Comparison of ENCODE assay signal across 9 cellular contexts in the genomic region with DNA sequence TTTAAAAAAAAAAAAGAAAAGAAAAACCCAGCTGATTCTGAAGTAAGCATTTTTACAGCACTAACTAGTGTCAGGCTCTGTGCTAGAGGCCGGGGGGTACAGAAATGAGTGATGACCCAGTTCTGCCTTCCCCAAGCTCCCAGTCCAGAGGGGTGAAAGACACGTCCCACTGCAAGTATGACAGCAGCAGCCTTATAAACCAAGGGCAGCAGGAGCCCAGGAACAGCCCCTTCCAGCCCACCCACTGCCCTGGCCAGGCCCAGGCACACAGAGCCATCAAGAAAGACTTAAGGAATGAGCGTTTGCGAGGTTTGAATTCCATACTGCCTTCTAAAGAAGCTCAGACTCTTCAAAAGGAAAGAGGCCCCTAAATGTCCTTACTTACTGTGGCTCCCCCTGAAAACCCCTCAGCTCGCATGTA. TPM values are rescaled to one million over a fixed set of nuclear protein-coding genes. Genes with fewer than 3 reads are reported as not detected.
A peak's percentile ranks its signal among the peaks of the same experiment; 100 is the strongest.
DNase-seq lines count a peak whose midpoint lies in the region; ATAC-seq and TF ChIP-seq lines count a peak whose summit lies in the region.
"Had no signal": no experiment of that assay in that cellular context is flagged by ENCODE, and none has a peak within 500 bp of the region (broad histone marks: within the 10 kb centered on the region; RNA-seq: fewer than 3 reads in every experiment).

No MANE protein-coding gene starts in this region.

- intact Hi-C loops in left lung (cut with DNase I) = no loop called here
- intact Hi-C loops in testis (cut with DNase I; ENCODE audit: low total_unique reads) = no loop called here

- no peak for DNase-seq in activated naive CD4-positive, alpha-beta T cell treated with anti-CD3 and anti-CD28 coated beads, Interleukin-2, amount 50 U/mL, for 72 hours (ENCODE audit: low spot score in 2 of 2)
- no peak for DNase-seq in activated naive CD4-positive, alpha-beta T cell treated with anti-CD3 and anti-CD28 coated beads, Interleukin-2, amount 50 U/mL, for 16 hours
- peak; percentile 48 for DNase-seq in amniotic epithelial cell (ENCODE audit: low read depth)
- DNase-seq in left lung = no peak
- DNase-seq in testis = no peak
- DNase-seq in NCI-H524 (lab: John Stamatoyannopoulos, UW) = no peak
- DNase-seq in NCI-H446 treated with DMSO at 0.1 percent for 48 hours (lab: John Stamatoyannopoulos, UW) = no peak

- no peak for TF ChIP-seq CTCF in left lung (IDR thresholded peaks at IDR 0.05)
- no peak for TF ChIP-seq CTCF in testis (IDR thresholded peaks at IDR 0.05)

- no peak for TF ChIP-seq POLR2A in testis (IDR thresholded peaks at IDR 0.05)

- H3K27ac ChIP-seq in left lung (peak overlapping the region; percentile 11 to 53), testis (peak overlapping the region; percentile 67 to 83)

- H3K36me3 Mint-ChIP-seq in activated naive CD4-positive, alpha-beta T cell treated with anti-CD3 and anti-CD28 coated beads, Interleukin-2, amount 50 U/mL, for 72 hours = peaks cover 0 to 35% of the 10 kb centered on the region in 2 donors

- no peaks in the 10 kb centered on the region for H3K36me3 ChIP-seq in left lung
- no peaks in the 10 kb centered on the region for H3K36me3 ChIP-seq in testis (ENCODE audit: low read depth, missing control alignments)

- ATAC-seq in activated naive CD4-positive, alpha-beta T cell treated with anti-CD3 and anti-CD28 coated beads, Interleukin-2, amount 50 U/mL, for 72 hours = peak; percentile 40 to 60
- no peak for ATAC-seq in left lung
- ATAC-seq in GM18502 (IDR thresholded peaks at IDR 0.05; ENCODE audit: poor library complexity, unreplicated experiment) = no peak

- peaks cover 7 to 8% of the 10 kb centered on the region in 2 donors for H3K4me1 ChIP-seq in left lung
- H3K4me1 ChIP-seq in testis = peaks cover 59% of the 10 kb centered on the region

- no peak overlapping the region for H3K4me3 ChIP-seq in left lung
- H3K4me3 ChIP-seq in testis = no peak overlapping the region

- H3K27ac Mint-ChIP-seq in activated naive CD4-positive, alpha-beta T cell treated with anti-CD3 and anti-CD28 coated beads, Interleukin-2, amount 50 U/mL, for 72 hours = no peak overlapping the region

- H3K27me3 ChIP-seq in left lung (no peaks in the 10 kb centered on the region), testis (no peaks in the 10 kb centered on the region)

- WGBS in testis, 2 donors = 35 to 63% methylated on average over 3 to 5 of the region's 5 CpGs

- peaks cover 0 to 4% of the 10 kb centered on the region in 2 donors for H3K9me3 Mint-ChIP-seq in activated naive CD4-positive, alpha-beta T cell treated with anti-CD3 and anti-CD28 coated beads, Interleukin-2, amount 50 U/mL, for 72 hours
- H3K9me3 Mint-ChIP-seq: T-helper 1 cell treated with Interleukin-12 subunit alpha and Interleukin-12 subunit beta and Interleukin-4 antibody, amounts not matched to agents 30 μg/mL and 1 μg/mL, for 36 hours had no signal

- H3K9me3 ChIP-seq in left lung (no peaks in the 10 kb centered on the region), testis (no peaks in the 10 kb centered on the region)

RNA-seq across cellular contexts. Expression of gene TRERF1, which starts 10.1 kb away (rescaled TPM):
- 10 to 100 TPM in 1 of 2 donors, 1 to 10 TPM in 1; 3.8 to 28.2 TPM for total RNA-seq in activated naive CD4-positive, alpha-beta T cell treated with anti-CD3 and anti-CD28 coated beads, Interleukin-2, amount 50 U/mL, for 72 hours
- total RNA-seq in left lung = 1 to 10 TPM; 3.7 to 6.7 TPM
- total RNA-seq in testis = 10 to 100 TPM; 40.4 to 49.1 TPM
- polyA plus RNA-seq in testis (ENCODE audit: insufficient read depth, low read depth, low replicate concordance) = 13.7 TPM

Comparison
In these comparisons a context has a peak if more than half of its experiments do, and no peak if none do; other contexts are left out.
1. ATAC-seq: peak in activated naive CD4-positive, alpha-beta T cell treated with anti-CD3 and anti-CD28 coated beads, Interleukin-2, amount 50 U/mL, for 72 hours (2 of 2); none in left lung (single experiment) and GM18502 (single experiment).